In the genomic region with DNA sequence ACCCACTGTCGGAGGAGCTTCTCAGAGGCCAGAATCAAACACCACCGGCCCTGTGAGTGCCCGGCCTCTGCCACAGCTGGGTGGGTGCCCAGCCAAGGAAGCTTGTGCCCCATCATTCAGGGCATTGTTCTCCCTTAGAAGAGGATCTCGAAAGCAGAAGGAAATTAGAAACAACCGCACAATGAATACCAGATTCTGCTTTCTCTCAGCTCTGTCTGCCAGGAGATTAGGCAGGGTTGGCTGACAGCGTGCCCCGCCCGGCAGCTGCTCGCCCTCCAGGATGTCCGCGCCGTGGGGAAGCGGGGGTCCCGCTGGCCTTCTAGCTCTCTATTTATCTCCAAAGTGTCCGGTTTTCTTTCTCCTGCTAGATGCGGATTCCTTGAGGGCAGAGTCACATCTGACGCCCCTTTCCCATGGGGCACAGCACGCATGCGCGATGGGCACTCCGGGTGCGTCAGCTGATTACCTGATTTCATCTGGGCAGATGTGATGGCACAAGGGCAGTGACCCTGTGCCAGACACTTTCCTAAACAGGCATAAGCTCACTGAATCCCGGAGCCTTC, we compare ENCODE assay signal across 8 cellular contexts. TPM values are rescaled to one million over a fixed set of nuclear protein-coding genes. Genes with fewer than 3 reads are reported as not detected.
DNase-seq lines count a peak whose midpoint lies in the region; ATAC-seq and TF ChIP-seq lines count a peak whose summit lies in the region.

No MANE protein-coding gene starts in this region.

- peak overlapping the region; percentile 66 for H3K4me3 Mint-ChIP-seq in activated T-cell treated with anti-CD3 and anti-CD28 coated beads, Interleukin-2, amount 50 U/mL, for 24 hours

- H3K4me3 ChIP-seq in fibroblast of pulmonary artery (replicated peaks; ENCODE audit: low read depth, low read length) (peak overlapping the region; percentile 46), neural cell (ENCODE audit: low read length) (peak overlapping the region; percentile 25), tibial artery (peak overlapping the region; percentile 45 to 54)

- H3K9me3 ChIP-seq in neural cell (ENCODE audit: low read length) (no peaks in the 10 kb centered on the region), tibial artery (no peaks in the 10 kb centered on the region)

- TF ChIP-seq CTCF in GM10266 (IDR thresholded peaks at IDR 0.05; ENCODE audit: control insufficient read depth, insufficient read depth, low read depth, missing control alignments) (no peak), fibroblast of pulmonary artery (IDR thresholded peaks at IDR 0.05; ENCODE audit: low read length, missing control alignments) (no peak), neural cell (IDR thresholded peaks at IDR 0.05; ENCODE audit: poor library complexity, severe bottlenecking) (no peak), tibial artery (IDR thresholded peaks at IDR 0.05) (no peak)

- intact Hi-C loops in tibial artery (cut with DNase I; ENCODE audit: low total_unique reads): no loop called here

- in situ Hi-C loops in ACHN (cut with HindIII; ENCODE audit: low pct_ligation_motif_present, low pct_unique_long_range_greater_than_20kb, low sequenced_read_pairs): no loop called here

- H3K9me3 Mint-ChIP-seq in activated T-cell treated with anti-CD3 and anti-CD28 coated beads, Interleukin-2, amount 50 U/mL, for 24 hours: no peaks in the 10 kb centered on the region

- no peaks in the 10 kb centered on the region for H3K27me3 ChIP-seq in neural cell (ENCODE audit: insufficient read depth, low read depth, low read length)
- no peaks in the 10 kb centered on the region for H3K27me3 ChIP-seq in tibial artery

- no peaks in the 10 kb centered on the region for H4K20me1 ChIP-seq in neural cell (ENCODE audit: insufficient read depth)

- H3K9me2 ChIP-seq in neural cell (ENCODE audit: insufficient read depth, low read length): no peaks in the 10 kb centered on the region

- no peak for TF ChIP-seq EP300 in neural cell (conservative IDR thresholded peaks at IDR 0.05; ENCODE audit: poor library complexity, severe bottlenecking)

- H3K36me3 Mint-ChIP-seq in activated T-cell treated with anti-CD3 and anti-CD28 coated beads, Interleukin-2, amount 50 U/mL, for 24 hours (ENCODE audit: low read depth): no peaks in the 10 kb centered on the region

- no peak overlapping the region for H3K4me2 ChIP-seq in neural cell (ENCODE audit: low read length)

- no peaks in the 10 kb centered on the region for H3K79me2 ChIP-seq in neural cell (replicated peaks; ENCODE audit: insufficient read depth, low read length)

- peaks cover 4 to 49% (median 39%) of the 10 kb centered on the region in 4 donors for H3K4me1 ChIP-seq in tibial artery

- H3K9ac ChIP-seq in neural cell (ENCODE audit: low read length): peak overlapping the region; percentile 23

- TF ChIP-seq RAD21 in neural cell (conservative IDR thresholded peaks at IDR 0.05): no peak

- H3F3A ChIP-seq in neural cell (ENCODE audit: insufficient read depth, low read length, poor library complexity, severe bottlenecking): no peaks in the 10 kb centered on the region

- peaks cover 37% of the 10 kb centered on the region for H3K27me3 Mint-ChIP-seq in activated T-cell treated with anti-CD3 and anti-CD28 coated beads, Interleukin-2, amount 50 U/mL, for 24 hours

- H3K36me3 ChIP-seq in neural cell (ENCODE audit: insufficient read depth, low read length) (no peaks in the 10 kb centered on the region), tibial artery (no peaks in the 10 kb centered on the region)

- peak overlapping the region; percentile 7 for H3K27ac Mint-ChIP-seq in activated T-cell treated with anti-CD3 and anti-CD28 coated beads, Interleukin-2, amount 50 U/mL, for 24 hours

- peaks cover 11% of the 10 kb centered on the region for H3K4me1 Mint-ChIP-seq in activated T-cell treated with anti-CD3 and anti-CD28 coated beads, Interleukin-2, amount 50 U/mL, for 24 hours (ENCODE audit: low read depth)

- DNase-seq in GM10266 (ENCODE audit: extremely low spot score) (peak; percentile 46), NCI-H526 (lab: John Stamatoyannopoulos, UW) (peak; percentile 56 to 87), fibroblast of pulmonary artery (ENCODE audit: low read depth) (peak; percentile 80), tibial artery (peak; percentile 71 to 88), ACHN (no peak)
- peak; percentile 63 for DNase-seq in activated T-cell treated with anti-CD3 and anti-CD28 coated beads, Interleukin-2, amount 50 U/mL, for 24 hours

- no peak overlapping the region for H2AFZ ChIP-seq in neural cell (ENCODE audit: low read depth, low read length)

- no peak for ATAC-seq in HG03139 (IDR thresholded peaks at IDR 0.05; ENCODE audit: unreplicated experiment)

- H3K27ac ChIP-seq in neural cell (ENCODE audit: low read length) (no peak overlapping the region), tibial artery (peak overlapping the region; percentile 83 to 84)

TF ChIP-seq in neural cell, 6 proteins besides CTCF, POLR2A, EP300 and RAD21:
- no peak for TF ChIP-seq SMC3 (conservative IDR thresholded peaks at IDR 0.05; ENCODE audit: poor library complexity)
- no peak for TF ChIP-seq TAF1 (IDR thresholded peaks at IDR 0.05; ENCODE audit: low read depth)
- TF ChIP-seq MXI1 (conservative IDR thresholded peaks at IDR 0.05; ENCODE audit: poor library complexity, severe bottlenecking): no peak
- TF ChIP-seq, protein P1, sequence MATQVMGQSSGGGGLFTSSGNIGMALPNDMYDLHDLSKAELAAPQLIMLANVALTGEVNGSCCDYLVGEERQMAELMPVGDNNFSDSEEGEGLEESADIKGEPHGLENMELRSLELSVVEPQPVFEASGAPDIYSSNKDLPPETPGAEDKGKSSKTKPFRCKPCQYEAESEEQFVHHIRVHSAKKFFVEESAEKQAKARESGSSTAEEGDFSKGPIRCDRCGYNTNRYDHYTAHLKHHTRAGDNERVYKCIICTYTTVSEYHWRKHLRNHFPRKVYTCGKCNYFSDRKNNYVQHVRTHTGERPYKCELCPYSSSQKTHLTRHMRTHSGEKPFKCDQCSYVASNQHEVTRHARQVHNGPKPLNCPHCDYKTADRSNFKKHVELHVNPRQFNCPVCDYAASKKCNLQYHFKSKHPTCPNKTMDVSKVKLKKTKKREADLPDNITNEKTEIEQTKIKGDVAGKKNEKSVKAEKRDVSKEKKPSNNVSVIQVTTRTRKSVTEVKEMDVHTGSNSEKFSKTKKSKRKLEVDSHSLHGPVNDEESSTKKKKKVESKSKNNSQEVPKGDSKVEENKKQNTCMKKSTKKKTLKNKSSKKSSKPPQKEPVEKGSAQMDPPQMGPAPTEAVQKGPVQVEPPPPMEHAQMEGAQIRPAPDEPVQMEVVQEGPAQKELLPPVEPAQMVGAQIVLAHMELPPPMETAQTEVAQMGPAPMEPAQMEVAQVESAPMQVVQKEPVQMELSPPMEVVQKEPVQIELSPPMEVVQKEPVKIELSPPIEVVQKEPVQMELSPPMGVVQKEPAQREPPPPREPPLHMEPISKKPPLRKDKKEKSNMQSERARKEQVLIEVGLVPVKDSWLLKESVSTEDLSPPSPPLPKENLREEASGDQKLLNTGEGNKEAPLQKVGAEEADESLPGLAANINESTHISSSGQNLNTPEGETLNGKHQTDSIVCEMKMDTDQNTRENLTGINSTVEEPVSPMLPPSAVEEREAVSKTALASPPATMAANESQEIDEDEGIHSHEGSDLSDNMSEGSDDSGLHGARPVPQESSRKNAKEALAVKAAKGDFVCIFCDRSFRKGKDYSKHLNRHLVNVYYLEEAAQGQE (IDR thresholded peaks at IDR 0.05; ENCODE audit: borderline replicate concordance): no peak
- no peak for TF ChIP-seq POLR2AphosphoS5 (IDR thresholded peaks at IDR 0.05)
- no peak for TF ChIP-seq EZH2 (IDR thresholded peaks at IDR 0.05; ENCODE audit: borderline replicate concordance, insufficient read depth, low read length, poor library complexity, severe bottlenecking)

RNA-seq across cellular contexts. Expression of a gene that starts 25.5 kb away (rescaled TPM):
- not detected in 2 replicates for polyA plus RNA-seq in neural cell
- not detected in 2 replicates for polyA minus RNA-seq in neural cell
